17 cellular contexts compared by ENCODE assay signal in the genomic region with DNA sequence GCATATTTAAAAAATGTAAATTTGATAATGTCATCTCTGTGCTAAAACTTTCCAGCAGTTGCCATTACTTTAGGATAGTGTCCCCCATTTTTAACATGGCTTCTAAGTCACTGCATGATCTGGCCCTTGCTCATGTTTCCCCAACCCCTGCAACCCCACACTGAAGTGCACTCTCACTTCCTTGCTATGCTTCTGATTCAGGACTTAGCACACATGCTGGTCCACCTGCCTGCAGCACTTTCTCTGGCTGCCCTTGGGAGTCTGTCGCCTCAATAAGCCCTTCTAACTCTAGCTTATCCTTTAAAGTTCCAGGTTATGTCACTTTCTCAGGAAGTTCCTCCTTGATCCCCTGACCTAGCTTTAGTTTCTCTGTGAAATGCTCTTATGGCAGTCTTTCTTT.
DNase-seq lines count a peak whose midpoint lies in the region; ATAC-seq, FAIRE-seq and TF ChIP-seq lines count a peak whose summit lies in the region.
"Had no signal": no experiment of that assay in that cellular context is flagged by ENCODE, and none has a peak within 500 bp of the region (broad histone marks: within the 10 kb centered on the region; RNA-seq: fewer than 3 reads in every experiment).

No MANE protein-coding gene starts in this region.

- no peaks in the 10 kb centered on the region for H3K36me3 ChIP-seq in mammary epithelial cell (ENCODE audit: insufficient read depth, low read length)
- H3K36me3 ChIP-seq in IMR-90 (ENCODE audit: control insufficient read depth, insufficient read depth, low read length), result no peaks in the 10 kb centered on the region
- H3K36me3 ChIP-seq in keratinocyte (ENCODE audit: control insufficient read depth in 2 of 2, extremely low read depth in 1 of 2, insufficient read depth in 2 of 2, low read length in 2 of 2), result no peaks in the 10 kb centered on the region
- H3K36me3 ChIP-seq: BLaER1 had no signal

- no peak for ATAC-seq in IMR-90 (ENCODE audit: low read depth)
- ATAC-seq: HCT116, K562 had no signal

- intact Hi-C loops in mammary epithelial cell (cut with micrococcal nuclease) (no loop called here), MCF 10A (cut with micrococcal nuclease) (no loop called here), IMR-90 (cut with micrococcal nuclease) (no loop called here)

- H2AK9ac ChIP-seq in IMR-90 (replicated peaks; ENCODE audit: low read depth, low read length, poor library complexity), result no peak overlapping the region

- no peak for TF ChIP-seq RAD21 in IMR-90 (IDR thresholded peaks at IDR 0.05; ENCODE audit: low read length)

- no peak overlapping the region for H2BK120ac ChIP-seq in IMR-90 (ENCODE audit: low read depth, low read length)

- TF ChIP-seq POLR2A in IMR-90 (IDR thresholded peaks at IDR 0.05; ENCODE audit: low read depth, low read length), result no peak

- TF ChIP-seq CTCF in mammary epithelial cell (conservative IDR thresholded peaks at IDR 0.05 in 1 of 2, IDR thresholded peaks at IDR 0.05 in 1 of 2; ENCODE audit: extremely low read depth in 1 of 2, insufficient read depth in 1 of 2, low read depth in 1 of 2, low read length in 2 of 2), result no peak
- no peak for TF ChIP-seq CTCF in MCF 10A (IDR thresholded peaks at IDR 0.05; ENCODE audit: unreplicated experiment)
- no peak for TF ChIP-seq CTCF in IMR-90 (conservative IDR thresholded peaks at IDR 0.05; ENCODE audit: low read depth, low read length)
- TF ChIP-seq CTCF in epithelial cell of esophagus (IDR thresholded peaks at IDR 0.05; ENCODE audit: insufficient read depth, low read depth, low read length, missing control alignments), result no peak
- no peak for TF ChIP-seq CTCF in keratinocyte (optimal IDR thresholded peaks at IDR 0.05 in 1 of 3, IDR thresholded peaks at IDR 0.05 in 1 of 3, conservative IDR thresholded peaks at IDR 0.05 in 1 of 3; ENCODE audit: extremely low read depth in 1 of 3, insufficient read depth in 2 of 3, low read length in 3 of 3)

- H3K79me2 ChIP-seq in mammary epithelial cell (ENCODE audit: insufficient read depth, low read length), result no peaks in the 10 kb centered on the region
- H3K79me2 ChIP-seq in keratinocyte (ENCODE audit: control insufficient read depth, insufficient read depth, low read length), result no peaks in the 10 kb centered on the region

- H3K27me3 ChIP-seq in mammary epithelial cell (ENCODE audit: insufficient read depth, low read length) (no peaks in the 10 kb centered on the region), IMR-90 (ENCODE audit: control insufficient read depth, insufficient read depth, low read length) (no peaks in the 10 kb centered on the region), keratinocyte (ENCODE audit: control insufficient read depth, extremely low read depth, insufficient read depth, low read length) (no peaks in the 10 kb centered on the region)
- H3K27me3 ChIP-seq: BLaER1 had no signal

- H3K36me3 Mint-ChIP-seq in MCF 10A (ENCODE audit: insufficient read depth, unreplicated experiment), result peaks cover 5% of the 10 kb centered on the region
- H3K36me3 Mint-ChIP-seq: CD14-positive monocyte; CD4-positive, alpha-beta memory T cell had no signal

- no peak overlapping the region for H3K23ac ChIP-seq in IMR-90 (ENCODE audit: low read depth, low read length)

- no peak overlapping the region for H4K8ac ChIP-seq in IMR-90 (ENCODE audit: low read depth in 2 of 2, low read length in 2 of 2)

- no peak for FAIRE-seq in keratinocyte (lab: Jason Lieb, UNC)
- FAIRE-seq: H54, K562 had no signal

- CTCF ChIA-PET in mammary epithelial cell (lab: Charles Lee; ENCODE audit: low non-redundant PET) (no interaction called here), MCF 10A (lab: Yijun Ruan, JAX) (no interaction called here), IMR-90 (lab: Yijun Ruan, JAX) (no interaction called here), HEK293T (lab: Yijun Ruan, JAX) (no interaction called here)

- H3K27ac ChIP-seq in mammary epithelial cell (ENCODE audit: insufficient read depth, low read depth, low read length) (no peak overlapping the region), IMR-90 (ENCODE audit: insufficient read depth, low read length) (no peak overlapping the region), keratinocyte (ENCODE audit: control insufficient read depth, insufficient read depth, low read length) (no peak overlapping the region)
- H3K27ac ChIP-seq: BLaER1 had no signal

- no peak overlapping the region for H3K4me3 Mint-ChIP-seq in MCF 10A (ENCODE audit: unreplicated experiment)
- H3K4me3 Mint-ChIP-seq: CD14-positive monocyte; CD4-positive, alpha-beta memory T cell had no signal

- H3K27ac Mint-ChIP-seq in MCF 10A (ENCODE audit: low read depth, unreplicated experiment), result no peak overlapping the region
- H3K27ac Mint-ChIP-seq: CD14-positive monocyte; CD4-positive, alpha-beta memory T cell had no signal

- H3K4me3 ChIP-seq in mammary epithelial cell (replicated peaks in 1 of 3; ENCODE audit: insufficient read depth in 1 of 3, low read depth in 2 of 3, low read length in 3 of 3), result no peak overlapping the region
- H3K4me3 ChIP-seq in IMR-90 (ENCODE audit: insufficient read depth, low read depth, low read length), result no peak overlapping the region
- H3K4me3 ChIP-seq in epithelial cell of esophagus (ENCODE audit: low read length), result no peak overlapping the region
- H3K4me3 ChIP-seq in keratinocyte (ENCODE audit: control insufficient read depth in 2 of 3, extremely low read depth in 1 of 3, insufficient read depth in 2 of 3, low read depth in 1 of 3, low read length in 3 of 3), result no peak overlapping the region
- H3K4me3 ChIP-seq: BLaER1, K562 had no signal

- H3K9ac ChIP-seq in mammary epithelial cell (ENCODE audit: insufficient read depth, low read length), result no peak overlapping the region
- no peak overlapping the region for H3K9ac ChIP-seq in IMR-90 (ENCODE audit: low read depth, low read length)
- no peak overlapping the region for H3K9ac ChIP-seq in keratinocyte (ENCODE audit: control insufficient read depth, extremely low read depth, insufficient read depth, low read length)
- H3K9ac ChIP-seq: BLaER1 had no signal

- DNase-seq in mammary epithelial cell, result peak; percentile 7
- no peak for DNase-seq in MCF 10A (ENCODE audit: unreplicated experiment)
- DNase-seq in IMR-90, result peak; percentile 45
- peak; percentile 32 for DNase-seq in epithelial cell of esophagus (ENCODE audit: low read depth)
- DNase-seq in keratinocyte (ENCODE audit: low read depth, low spot score), result no peak
- no peak for DNase-seq in stimulated activated CD4-positive, alpha-beta T cell treated with anti-CD3 and anti-CD28 coated beads, Interleukin-2, amount 100 ng/mL, for 48 hours
- no peak for DNase-seq in activated effector memory CD4-positive, alpha-beta T cell treated with anti-CD3 and anti-CD28 coated beads, Interleukin-2, amount 50 U/mL, for 16 hours
- no peak for DNase-seq in HEK293T (ENCODE audit: extremely low spot score)
- DNase-seq: 8988T; CD4-positive, alpha-beta memory T cell; DMS153; GF-D8 had no signal

- H3K9me1 ChIP-seq in IMR-90 (ENCODE audit: insufficient read depth, low read length) (0 out of 2 replicates have a peak, but pooled peaks cover 2% of the 10 kb centered on the region), keratinocyte (ENCODE audit: control insufficient read depth, extremely low read depth, insufficient read depth, low read length) (no peaks in the 10 kb centered on the region)

- H3K4me1 ChIP-seq in mammary epithelial cell (ENCODE audit: insufficient read depth, low read length), result peaks cover 12% of the 10 kb centered on the region
- peaks cover 3% of the 10 kb centered on the region; the same call in 1 of the 2 replicates for H3K4me1 ChIP-seq in IMR-90 (ENCODE audit: control insufficient read depth, insufficient read depth, low read length)
- peaks cover 21% of the 10 kb centered on the region for H3K4me1 ChIP-seq in keratinocyte (ENCODE audit: control insufficient read depth, extremely low read depth, insufficient read depth, low read length)
- H3K4me1 ChIP-seq: BLaER1 had no signal

- 100% methylated on average over 1 of the region's 1 CpG for WGBS in mammary epithelial cell (ENCODE audit: low coverage, missing lambda C conversion rate)
- no CpG with 5 or more reads among the region's 1 CpG for WGBS in IMR-90 (ENCODE audit: extremely low coverage in 2 of 2, insufficient read length in 1 of 2), 2 experiments

- POLR2A ChIA-PET in MCF 10A (lab: Yijun Ruan, JAX), result interaction anchor here (0.6 to 0.8 kb wide), 3 partner anchors 42 to 153 kb away, joined by 3 to 4 read pairs (median 3); no protein-coding TSS in a partner anchor
- POLR2A ChIA-PET in IMR-90 (lab: Charles Lee; ENCODE audit: unreplicated experiment), result no interaction called here
- POLR2A ChIA-PET in HEK293T (lab: Yijun Ruan, JAX), result no interaction called here

- no peak overlapping the region for H3K56ac ChIP-seq in IMR-90 (ENCODE audit: extremely low read depth, insufficient read depth, low read length)

- H3K79me1 ChIP-seq in IMR-90 (ENCODE audit: low read depth in 1 of 2, low read length in 2 of 2), result no peaks in the 10 kb centered on the region

- 0 out of 3 replicates have a peak overlapping the region, but pooled peaks have one; percentile 6 for H2BK15ac ChIP-seq in IMR-90 (ENCODE audit: low read depth, low read length)

- H3K9me3 Mint-ChIP-seq in MCF 10A (ENCODE audit: unreplicated experiment), result no peaks in the 10 kb centered on the region

- H3K9me3 ChIP-seq in mammary epithelial cell (replicated peaks; ENCODE audit: insufficient read depth, low read length), result no peaks in the 10 kb centered on the region
- no peaks in the 10 kb centered on the region for H3K9me3 ChIP-seq in IMR-90 (ENCODE audit: control insufficient read depth, insufficient read depth, low read length)
- no peaks in the 10 kb centered on the region for H3K9me3 ChIP-seq in keratinocyte (ENCODE audit: control insufficient read depth, low read depth, low read length)
- H3K9me3 ChIP-seq: BLaER1 had no signal

- no peak overlapping the region for H4K5ac ChIP-seq in IMR-90 (ENCODE audit: low read depth, low read length)

- H4K20me1 ChIP-seq in mammary epithelial cell (ENCODE audit: insufficient read depth, low read length) (no peaks in the 10 kb centered on the region), IMR-90 (ENCODE audit: insufficient read depth, low read length) (no peaks in the 10 kb centered on the region), keratinocyte (ENCODE audit: control insufficient read depth, extremely low read depth, insufficient read depth, low read length) (no peaks in the 10 kb centered on the region)
- H4K20me1 ChIP-seq: BLaER1 had no signal

- in situ Hi-C loops in mammary epithelial cell (cut with MboI; ENCODE audit: low sequenced_read_pairs in 2 of 2) (no loop called here), IMR-90 (cut with MboI; ENCODE audit: low sequenced_read_pairs) (no loop called here)

- H2BK20ac ChIP-seq in IMR-90 (ENCODE audit: low read depth, low read length), result no peak overlapping the region

- no peak overlapping the region for H3K14ac ChIP-seq in IMR-90 (replicated peaks; ENCODE audit: low read depth, low read length)

- H3K4ac ChIP-seq in IMR-90 (ENCODE audit: low read depth, low read length), result peak overlapping the region; percentile 1; the same call in 1 of the 2 replicates

- no peak overlapping the region for H2BK5ac ChIP-seq in IMR-90 (ENCODE audit: low read depth, low read length, poor library complexity, severe bottlenecking)

- peaks cover 14% of the 10 kb centered on the region for H3K4me1 Mint-ChIP-seq in MCF 10A (ENCODE audit: insufficient read depth, unreplicated experiment)
- H3K4me1 Mint-ChIP-seq: CD14-positive monocyte; CD4-positive, alpha-beta memory T cell had no signal

- H2AFZ ChIP-seq in mammary epithelial cell (ENCODE audit: low read depth, low read length), result no peak overlapping the region
- H2AFZ ChIP-seq in IMR-90 (replicated peaks; ENCODE audit: low read length, poor library complexity), result peak overlapping the region; percentile 35
- H2AFZ ChIP-seq in keratinocyte (ENCODE audit: control insufficient read depth, low read length), result peak overlapping the region; percentile 13

- BruUV-seq in mammary epithelial cell (replicated peaks; lab: Mats Ljungman, UMichigan) (no TSS peak), MCF 10A (replicated peaks; lab: Mats Ljungman, UMichigan) (no TSS peak), IMR-90 (replicated peaks; lab: Mats Ljungman, UMichigan) (no TSS peak)

- dilution Hi-C loops in mammary epithelial cell (cut with HindIII; ENCODE audit: low sequenced_read_pairs) (no loop called here), IMR-90 (cut with HindIII; ENCODE audit: low sequenced_read_pairs, unreplicated experiment) (no loop called here), keratinocyte (cut with MboI; ENCODE audit: extremely low pct_ligation_motif_present, low sequenced_read_pairs) (no loop called here)

- H2AK5ac ChIP-seq in IMR-90 (ENCODE audit: low read depth, low read length), result 0 out of 2 replicates have a peak overlapping the region, but pooled peaks have one; percentile 1

- H3K27me3 Mint-ChIP-seq in MCF 10A (ENCODE audit: insufficient read depth, unreplicated experiment), result no peaks in the 10 kb centered on the region

- H3K4me2 ChIP-seq in mammary epithelial cell (ENCODE audit: insufficient read depth, low read depth, low read length), result no peak overlapping the region
- no peak overlapping the region for H3K4me2 ChIP-seq in IMR-90 (ENCODE audit: low read depth, low read length)
- no peak overlapping the region for H3K4me2 ChIP-seq in keratinocyte (ENCODE audit: control insufficient read depth, extremely low read depth, insufficient read depth, low read depth, low read length)
- H3K4me2 ChIP-seq: BLaER1 had no signal

- H4K91ac ChIP-seq in IMR-90 (ENCODE audit: insufficient read depth, low read depth, low read length), result no peak overlapping the region

- no peak overlapping the region for H3K18ac ChIP-seq in IMR-90 (ENCODE audit: low read depth, low read length)

Comparison
In these comparisons a context has a peak if more than half of its experiments do, and no peak if none do; other contexts are left out.
1. DNase-seq: peak in mammary epithelial cell (single experiment), IMR-90 (single experiment) and epithelial cell of esophagus (single experiment); none in MCF 10A (single experiment), keratinocyte (single experiment), stimulated activated CD4-positive, alpha-beta T cell treated with anti-CD3 and anti-CD28 coated beads, Interleukin-2, amount 100 ng/mL, for 48 hours (0 of 2), activated effector memory CD4-positive, alpha-beta T cell treated with anti-CD3 and anti-CD28 coated beads, Interleukin-2, amount 50 U/mL, for 16 hours (single experiment) and HEK293T (single experiment).